ENCODE assay signal across 1 cellular context in genomic region chr14:73758392-73759182, GRCh38.
TF ChIP-seq lines count a peak whose summit lies in the region.

No MANE protein-coding gene starts in this region.

TF ChIP-seq in GM12878, 131 proteins besides CTCF, POLR2A, EP300 and RAD21 (continued from another document):
- TF ChIP-seq USF1 (IDR thresholded peaks at IDR 0.05; ENCODE audit: borderline replicate concordance, extremely low read length, insufficient read depth, low read depth, low read length) = peak; percentile 40
- TF ChIP-seq PBX3 (IDR thresholded peaks at IDR 0.05; ENCODE audit: insufficient replicate concordance, low read depth, low read length) = no peak
- TF ChIP-seq TBL1XR1 (IDR thresholded peaks at IDR 0.05; ENCODE audit: low read depth, low read length) = no peak
- TF ChIP-seq MTA2 (IDR thresholded peaks at IDR 0.05; ENCODE audit: low read depth) = peak; percentile 61
- no peak for TF ChIP-seq RCOR1 (conservative IDR thresholded peaks at IDR 0.05; ENCODE audit: low read depth, low read length)
- no peak for TF ChIP-seq CREB1 (IDR thresholded peaks at IDR 0.05; ENCODE audit: low read depth)
- TF ChIP-seq SIN3A (IDR thresholded peaks at IDR 0.05; ENCODE audit: low read depth, low read length) = peak; percentile 70
- peak; percentile 48 for TF ChIP-seq SMAD1 (IDR thresholded peaks at IDR 0.05; ENCODE audit: low read depth, partially characterized antibody)
- TF ChIP-seq SP1 (IDR thresholded peaks at IDR 0.05; ENCODE audit: low read depth, low read length) = no peak
- TF ChIP-seq YY1 (IDR thresholded peaks at IDR 0.05; ENCODE audit: low read depth, low read length) = 0 out of 2 replicates have a peak, but pooled peaks have one; percentile 29
- peak; percentile 64; the same call in 1 of the 2 replicates for TF ChIP-seq CBFB (IDR thresholded peaks at IDR 0.05; ENCODE audit: low read depth)
- no peak for TF ChIP-seq ZZZ3 (IDR thresholded peaks at IDR 0.05; ENCODE audit: control insufficient read depth, insufficient read length, low read depth)
- TF ChIP-seq TARDBP (IDR thresholded peaks at IDR 0.05; ENCODE audit: borderline replicate concordance) = no peak
- TF ChIP-seq PAX5 (IDR thresholded peaks at IDR 0.05; ENCODE audit: borderline replicate concordance, low read depth, low read length) = peak; percentile 37; the same call in 1 of the 2 replicates
- peak; percentile 76 for TF ChIP-seq IKZF1 (conservative IDR thresholded peaks at IDR 0.05)
- no peak for TF ChIP-seq RUNX3 (IDR thresholded peaks at IDR 0.05; ENCODE audit: low read length)
- TF ChIP-seq SRF (IDR thresholded peaks at IDR 0.05; ENCODE audit: low read depth in 2 of 2, low read length in 2 of 2) = 0 out of 4 replicates have a peak, but pooled peaks of 1 of the 2 experiments have one; percentile 48
- peak; percentile 6; the same call in 1 of the 2 replicates for TF ChIP-seq BACH1 (IDR thresholded peaks at IDR 0.05; ENCODE audit: borderline replicate concordance)
- no peak; the same call in 1 of the 2 replicates for TF ChIP-seq BRCA1 (IDR thresholded peaks at IDR 0.05; ENCODE audit: low read depth, low read length)
- TF ChIP-seq POU2F2 (IDR thresholded peaks at IDR 0.05; ENCODE audit: borderline replicate concordance, low read depth, low read length) = 0 out of 3 replicates have a peak, but pooled peaks have one; percentile 11
- peak; percentile 40; the same call in 1 of the 2 replicates for TF ChIP-seq SMC3 (IDR thresholded peaks at IDR 0.05; ENCODE audit: borderline replicate concordance, low read length)
- TF ChIP-seq EED (IDR thresholded peaks at IDR 0.05; ENCODE audit: low read depth) = peak; percentile 54; the same call in 1 of the 2 replicates
- TF ChIP-seq IRF5 (IDR thresholded peaks at IDR 0.05; ENCODE audit: borderline replicate concordance) = no peak
- TF ChIP-seq IKZF2 (IDR thresholded peaks at IDR 0.05) = peak; percentile 85 to 87
- peak; percentile 41 for TF ChIP-seq MEF2B (IDR thresholded peaks at IDR 0.05; ENCODE audit: partially characterized antibody, poor library complexity, severe bottlenecking)
- no peak for TF ChIP-seq STAT3 (IDR thresholded peaks at IDR 0.05; ENCODE audit: low read depth, low read length)
- TF ChIP-seq SREBF2 (IDR thresholded peaks at IDR 0.05; ENCODE audit: low read length) = no peak
- TF ChIP-seq RBBP5 (conservative IDR thresholded peaks at IDR 0.05) = no peak
- TF ChIP-seq CHD1 (IDR thresholded peaks at IDR 0.05; ENCODE audit: low read depth, low read length) = no peak
- 0 out of 2 replicates have a peak, but pooled peaks have one; percentile 6 for TF ChIP-seq BCL11A (IDR thresholded peaks at IDR 0.05; ENCODE audit: low read depth, low read length)
- TF ChIP-seq RFX5 (IDR thresholded peaks at IDR 0.05; ENCODE audit: low read depth, low read length) = no peak
- no peak for TF ChIP-seq JUND (IDR thresholded peaks at IDR 0.05; ENCODE audit: low read depth, low read length)
